ENCODE assay signal across 10 cellular contexts in genomic region chr3:15063656-15064286, GRCh38. TPM values are rescaled to one million over a fixed set of nuclear protein-coding genes. Genes with fewer than 3 reads are reported as not detected.
DNase-seq lines count a peak whose midpoint lies in the region; FAIRE-seq and TF ChIP-seq lines count a peak whose summit lies in the region.
"Had no signal": no experiment of that assay in that cellular context is flagged by ENCODE, and none has a peak within 500 bp of the region (broad histone marks: within the 10 kb centered on the region; RNA-seq: fewer than 3 reads in every experiment).

No MANE protein-coding gene starts in this region.

- POLR2A ChIA-PET in AG04449 (lab: Yijun Ruan, JAX): no interaction called here

- H3K4me1 ChIP-seq in muscle layer of duodenum (ENCODE audit: control insufficient read depth in 1 of 2, insufficient read depth in 2 of 2, low read length in 2 of 2): peaks cover 11 to 16% of the 10 kb centered on the region in 2 donors

- no peak for DNase-seq in AG04449 (ENCODE audit: low read depth, low spot score)
- no peak for DNase-seq in dorsolateral prefrontal cortex
- no peak for DNase-seq in T-helper 9 cell
- DNase-seq in KG1 (lab: John Stamatoyannopoulos, UW): no peak
- DNase-seq in GM12891 (ENCODE audit: insufficient read length, low spot score): no peak
- DNase-seq in GM03348 (ENCODE audit: low spot score): no peak
- DNase-seq: NCI-H1436 had no signal

- TF ChIP-seq POLR2A in GM12891 (IDR thresholded peaks at IDR 0.05; ENCODE audit: low read depth, low read length): no peak

- H3K36me3 ChIP-seq in KOPT-K1 (ENCODE audit: insufficient read depth, low read length): peaks cover 30% of the 10 kb centered on the region
- H3K36me3 ChIP-seq in muscle layer of duodenum (ENCODE audit: control insufficient read depth in 1 of 2, insufficient read depth in 2 of 2, low read length in 2 of 2): peaks cover 6 to 8% of the 10 kb centered on the region in 2 donors

- TF ChIP-seq CTCF in AG04449 (IDR thresholded peaks at IDR 0.05; ENCODE audit: insufficient read depth, low read length, missing control alignments) (no peak), dorsolateral prefrontal cortex (IDR thresholded peaks at IDR 0.05 in 54 of 56, conservative IDR thresholded peaks at IDR 0.05 in 2 of 56; ENCODE audit: low read depth in 1 of 56, partially characterized antibody in 56 of 56) (no peak)

- CTCF ChIA-PET in AG04449 (lab: Yijun Ruan, JAX): interaction anchor here (0.9 to 2.4 kb wide), 3 partner anchors 11 to 143 kb away, joined by 4 to 7 read pairs (median 5); no protein-coding TSS in a partner anchor

- intact Hi-C loops in dorsolateral prefrontal cortex (cut with DNase I): loop anchor here in 1 of 2 donors (5.0 kb wide), 1 partner anchor 141 kb away; no protein-coding TSS in a partner anchor

- H3K9me3 ChIP-seq in KOPT-K1 (ENCODE audit: insufficient read depth, low read length, poor library complexity, severe bottlenecking) (no peaks in the 10 kb centered on the region), muscle layer of duodenum (ENCODE audit: control insufficient read depth in 1 of 2, low read length in 2 of 2) (no peaks in the 10 kb centered on the region)

- H3K4me3 ChIP-seq in AG04449 (ENCODE audit: low read depth, low read length) (peak overlapping the region; percentile 95), dorsolateral prefrontal cortex (peak overlapping the region; percentile 69 to 100 (median 93)), muscle layer of duodenum (ENCODE audit: low read depth in 1 of 2, low read length in 2 of 2) (peak overlapping the region; percentile 86 to 94)

- H3K27me3 ChIP-seq in dorsolateral prefrontal cortex (no peaks in the 10 kb centered on the region), muscle layer of duodenum (ENCODE audit: low read depth, low read length) (no peaks in the 10 kb centered on the region)

- no peak for FAIRE-seq in GM12891 (lab: Jason Lieb, UNC)
- FAIRE-seq: endometrium had no signal

- H3K27ac ChIP-seq in KOPT-K1 (ENCODE audit: low read depth, low read length, poor library complexity, severe bottlenecking) (peak overlapping the region; percentile 81), dorsolateral prefrontal cortex (peak overlapping the region in 6 of 59 donors; percentile 33 to 95 (median 84)), muscle layer of duodenum (ENCODE audit: low read length) (no peak overlapping the region)

TF ChIP-seq in GM12891, 5 proteins besides CTCF, POLR2A, EP300 and RAD21:
- no peak for TF ChIP-seq POLR2AphosphoS5 (IDR thresholded peaks at IDR 0.05; ENCODE audit: low read depth, low read length)
- TF ChIP-seq PAX5 (IDR thresholded peaks at IDR 0.05; ENCODE audit: insufficient read depth, low read length, severe bottlenecking): no peak
- TF ChIP-seq SPI1 (IDR thresholded peaks at IDR 0.05; ENCODE audit: low read depth, low read length): no peak
- TF ChIP-seq TAF1 (IDR thresholded peaks at IDR 0.05; ENCODE audit: low read depth, low read length): no peak
- TF ChIP-seq POU2F2 (IDR thresholded peaks at IDR 0.05; ENCODE audit: low read depth, low read length): no peak

RNA-seq across cellular contexts. Expression of gene MRPS25, which starts 1.3 kb away (rescaled TPM):
- 100 to 1,000 TPM in 5 of 120 experiments, 10 to 100 TPM in 115; 54.3 to 115 (median 83.0) TPM for total RNA-seq in dorsolateral prefrontal cortex
- 55.5 TPM for polyA plus RNA-seq in GM12891 (2012; ENCODE audit: low read depth, missing spikeins)

RNA-seq across cellular contexts. Expression of gene RBSN, which starts 35.2 kb away (rescaled TPM):
- 10 to 100 TPM; 39.4 to 74.3 (median 61.4) TPM for total RNA-seq in dorsolateral prefrontal cortex
- 4.7 TPM for polyA plus RNA-seq in GM12891 (2012; ENCODE audit: low read depth, missing spikeins)
